In the genomic region with DNA sequence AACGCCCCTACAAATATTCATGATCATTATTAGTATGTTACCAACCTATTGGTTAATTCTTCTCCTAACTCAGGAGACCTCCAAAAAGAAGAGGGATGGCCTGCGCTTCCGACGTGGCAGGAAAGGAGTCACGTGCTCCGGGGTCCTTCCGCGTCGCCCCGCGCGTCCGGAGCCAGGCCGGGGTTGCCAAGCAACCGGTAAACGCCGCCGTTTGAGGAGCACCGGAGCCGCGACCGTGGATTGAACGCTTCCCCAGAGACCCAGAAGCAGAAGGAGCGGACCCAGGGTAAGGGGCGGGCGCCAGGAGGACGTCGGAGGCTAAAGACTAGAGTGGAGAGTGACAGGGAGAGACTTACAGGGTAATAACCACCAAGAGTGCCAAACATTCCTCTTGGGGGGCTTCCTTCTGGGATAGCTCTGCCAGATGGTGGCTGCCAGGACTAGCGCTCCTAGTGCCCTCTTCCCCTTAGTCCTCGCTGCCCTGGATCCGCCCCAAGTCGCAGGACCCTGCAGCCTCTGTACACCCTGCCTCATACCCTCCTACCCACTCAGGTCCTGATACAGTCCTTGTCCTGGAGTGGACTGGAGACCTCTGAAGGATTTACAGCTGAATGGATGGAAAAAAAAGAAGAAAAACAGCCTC, we compare ENCODE assay signal across 11 cellular contexts. TPM values are rescaled to one million over a fixed set of nuclear protein-coding genes. Genes with fewer than 3 reads are reported as not detected.
A peak's percentile ranks its signal among the peaks of the same experiment; 100 is the strongest.
DNase-seq lines count a peak whose midpoint lies in the region; ATAC-seq, FAIRE-seq and TF ChIP-seq lines count a peak whose summit lies in the region.
"Had no signal": no experiment of that assay in that cellular context is flagged by ENCODE, and none has a peak within 500 bp of the region (broad histone marks: within the 10 kb centered on the region; RNA-seq: fewer than 3 reads in every experiment).

Gene DNAI2, plus strand, starts transcription at position 175 of the 643 bp plus-strand sequence. CDS start 7,584 bp downstream, outside the sequence.

- H3K27me3 Mint-ChIP-seq in neural crest cell (ENCODE audit: low read depth), result peaks cover 7% of the 10 kb centered on the region

- no peaks in the 10 kb centered on the region for H3K9me3 ChIP-seq in K562 (replicated peaks; ENCODE audit: control insufficient read depth, insufficient read depth, low read depth, low read length)
- H3K9me3 ChIP-seq: neutrophil, thyroid gland had no signal

- H3K4me1 Mint-ChIP-seq in neural crest cell, result peaks cover 74% of the 10 kb centered on the region

- no peaks in the 10 kb centered on the region for H3K36me3 ChIP-seq in K562 (ENCODE audit: control insufficient read depth, insufficient read depth, low read length)
- H3K36me3 ChIP-seq: neutrophil, thyroid gland had no signal

- DNase-seq in GM19238 (ENCODE audit: insufficient read length, low spot score), result peak; percentile 35
- peak; percentile 43 for DNase-seq in NCI-H2227 treated with DMSO at 0.1 percent for 48 hours (lab: John Stamatoyannopoulos, UW)
- DNase-seq in K562 (ENCODE audit: extremely low read depth in 1 of 4, low spot score in 3 of 4), result peak in 2 of 4 experiments; percentile 49 to 62
- DNase-seq in neural crest cell (ENCODE audit: low read depth, low spot score), result peak; percentile 43
- no peak for DNase-seq in urothelium cell line (ENCODE audit: low spot score)
- no peak for DNase-seq in NCI-H446 (lab: John Stamatoyannopoulos, UW)

- no peaks in the 10 kb centered on the region for H3K9me1 ChIP-seq in K562 (ENCODE audit: control insufficient read depth, insufficient read depth, low read length)

- TF ChIP-seq CTCF in K562 (IDR thresholded peaks at IDR 0.05 in 2 of 3, conservative IDR thresholded peaks at IDR 0.05 in 1 of 3; ENCODE audit: insufficient read depth in 2 of 3, low read depth in 1 of 3, low read length in 3 of 3) (no peak), neural crest cell (conservative IDR thresholded peaks at IDR 0.05) (no peak)

- no peaks in the 10 kb centered on the region for H3K36me3 Mint-ChIP-seq in neural crest cell (ENCODE audit: low read depth)

- no peaks in the 10 kb centered on the region for H3K79me2 ChIP-seq in K562 (ENCODE audit: control insufficient read depth, insufficient read depth, low read length)

- in situ Hi-C loops in K562 (cut with MboI), result no loop called here

- peaks cover 27 to 69% of the 10 kb centered on the region in 2 experiments for H3K27me3 ChIP-seq in K562 (ENCODE audit: control insufficient read depth in 2 of 2, insufficient read depth in 2 of 2, low read length in 2 of 2)
- H3K27me3 ChIP-seq: thyroid gland had no signal

- TF ChIP-seq EP300 in K562 (IDR thresholded peaks at IDR 0.05; ENCODE audit: low read length), result no peak

- 2% methylated on average over 32 of the region's 32 CpGs for WGBS in K562 (ENCODE audit: insufficient coverage, low coverage, missing lambda C conversion rate)

- FAIRE-seq in K562 (lab: Jason Lieb, UNC) (no peak), urothelium cell line (lab: Jason Lieb, UNC) (no peak)

- H3K27ac ChIP-seq in K562 (ENCODE audit: extremely low read depth, low read depth, low read length), result no peak within 1 kb of the TSS
- H3K27ac ChIP-seq: neutrophil, thyroid gland, VCaP had no signal

- peaks cover 4% of the 10 kb centered on the region; the same call in 1 of the 2 replicates for H4K20me1 ChIP-seq in K562 (replicated peaks; ENCODE audit: control insufficient read depth, insufficient read depth, low read length)

- H3K9me3 Mint-ChIP-seq in neural crest cell, result no peaks in the 10 kb centered on the region

- no peak within 1 kb of the TSS for H2AFZ ChIP-seq in K562 (ENCODE audit: low read depth, low read length)

- no peak for TF ChIP-seq POLR2A in K562 (conservative IDR thresholded peaks at IDR 0.05)

- POLR2A ChIA-PET in K562 (lab: Yijun Ruan, JAX), result interaction anchor here (0.6 to 1.0 kb wide), 2 partner anchors 22 to 213 kb away, joined by 3 read pairs; no protein-coding TSS in a partner anchor

- TF ChIP-seq RAD21 in K562 (CRISPR knock-in tag; conservative IDR thresholded peaks at IDR 0.05 in 1 of 2, IDR thresholded peaks at IDR 0.05 in 1 of 2), result no peak

- peak within 1 kb of the TSS; percentile 77 for H3K27ac Mint-ChIP-seq in neural crest cell (ENCODE audit: unreplicated experiment)

- no peak within 1 kb of the TSS for H3K4me3 ChIP-seq in K562
- H3K4me3 ChIP-seq: thyroid gland had no signal

- peak within 1 kb of the TSS; percentile 74 for H3K4me3 Mint-ChIP-seq in neural crest cell

- BruUV-seq in K562 (replicated peaks; lab: Mats Ljungman, UMichigan), result no TSS peak

- ATAC-seq in K562 (no peak), HG03139 (IDR thresholded peaks at IDR 0.05; ENCODE audit: unreplicated experiment) (no peak), HG03280 (IDR thresholded peaks at IDR 0.05; ENCODE audit: unreplicated experiment) (no peak)

- intact Hi-C loops in K562 (cut with micrococcal nuclease), result no loop called here

- H3K4me2 ChIP-seq in K562 (ENCODE audit: insufficient read depth, low read length), result no peak within 1 kb of the TSS

- CTCF ChIA-PET in K562 (lab: Yijun Ruan, JAX; ENCODE audit: low intra/inter-chr PET ratio), result no interaction called here

- H3K4me1 ChIP-seq in K562 (replicated peaks in 1 of 2; ENCODE audit: control insufficient read depth in 2 of 2, insufficient read depth in 2 of 2, low read length in 2 of 2), result peaks cover 2 to 10% of the 10 kb centered on the region in 2 experiments; a peak in 3 of 5 replicates

- no peak within 1 kb of the TSS for H3K9ac ChIP-seq in K562 (ENCODE audit: insufficient read depth in 1 of 2, low read depth in 2 of 2, low read length in 2 of 2)

TF ChIP-seq in K562, 482 proteins besides CTCF, POLR2A, EP300 and RAD21 (continues in another document):
- TF ChIP-seq TFE3 (CRISPR knock-in tag; IDR thresholded peaks at IDR 0.05) (peak; percentile 85), ZBTB8A (IDR thresholded peaks at IDR 0.05; ENCODE audit: partially characterized antibody) (no peak), CXXC5 (CRISPR knock-in tag; IDR thresholded peaks at IDR 0.05) (0 out of 2 replicates have a peak, but pooled peaks have one; percentile 19), KDM1A (IDR thresholded peaks at IDR 0.05) (no peak), ZNF146 (CRISPR knock-in tag; IDR thresholded peaks at IDR 0.05; ENCODE audit: unreplicated experiment) (no peak), ZBTB17 (CRISPR knock-in tag; IDR thresholded peaks at IDR 0.05) (no peak), ZNF41 (CRISPR knock-in tag; conservative IDR thresholded peaks at IDR 0.05) (no peak), NFRKB (IDR thresholded peaks at IDR 0.05; ENCODE audit: low read depth) (no peak), KLF16 (IDR thresholded peaks at IDR 0.05) (no peak), SMARCC2 (IDR thresholded peaks at IDR 0.05; ENCODE audit: low read depth) (no peak), ZFP30 (CRISPR knock-in tag; IDR thresholded peaks at IDR 0.05; ENCODE audit: borderline replicate concordance) (no peak), E4F1 (CRISPR knock-in tag; IDR thresholded peaks at IDR 0.05; ENCODE audit: borderline replicate concordance) (no peak), HMG20A (CRISPR knock-in tag; conservative IDR thresholded peaks at IDR 0.05) (no peak)

RNA-seq across cellular contexts. Expression of gene DNAI2, which starts in this region (rescaled TPM):
- total RNA-seq in K562 (2011; cell fraction: chromatin; rRNA removed; ENCODE audit: low replicate concordance), result not detected in 2 replicates
- total RNA-seq in K562 (2011; cell fraction: nucleolus; rRNA removed), result not detected in 2 replicates
- not detected in 2 replicates for total RNA-seq in K562 (2011; cell fraction: nucleoplasm; rRNA removed)
- total RNA-seq in K562 (2014; rRNA removed) (not detected in 2 replicates), K562 (2014; rRNA removed; fragmentation: Illumina TruSeq; extraction: Trizol) (not detected in 2 replicates), K562 (2015; rRNA removed; fragmentation: Illumina TruSeq; extraction: Trizol) (not detected in 2 replicates), K562 (2021) (not detected in 2 replicates), neural crest cell (not detected in 2 replicates)
- polyA plus RNA-seq in K562 (2011; rRNA removed) (not detected in 2 replicates), K562 (2014; fragmentation: Illumina TruSeq; extraction: Trizol) (not detected in 2 replicates), K562 (2014; fragmentation: Nextera tagmentation; extraction: Ambion mirVana) (not detected), K562 (2014; rRNA removed) (not detected in 2 replicates)
- polyA plus RNA-seq in K562 (2011; cell fraction: cytosol; rRNA removed), result not detected in 2 replicates
- not detected in 2 replicates for polyA plus RNA-seq in K562 (2011; cell fraction: nucleus; rRNA removed)
- not detected in 2 replicates for polyA plus RNA-seq in K562 (2012)
- not detected in 2 replicates for polyA minus RNA-seq in K562 (2011; rRNA and poly(A)+ RNA removed)
- not detected in 2 replicates for polyA minus RNA-seq in K562 (2011; cell fraction: cytosol; rRNA and poly(A)+ RNA removed)
- not detected in 2 replicates for polyA minus RNA-seq in K562 (2011; cell fraction: nucleus; rRNA and poly(A)+ RNA removed)

Comparison
In these comparisons a context has a peak if more than half of its experiments do, and no peak if none do; other contexts are left out.
1. Peak in DNase-seq in neural crest cell; RNA of the gene not detected or under 1 TPM.
2. DNase-seq: peak in GM19238 (single experiment) and NCI-H2227 treated with DMSO at 0.1 percent for 48 hours (single experiment); none in urothelium cell line (single experiment) and NCI-H446 (0 of 2).